Comparison of ENCODE assay signal across 2 cellular contexts in the genomic region with DNA sequence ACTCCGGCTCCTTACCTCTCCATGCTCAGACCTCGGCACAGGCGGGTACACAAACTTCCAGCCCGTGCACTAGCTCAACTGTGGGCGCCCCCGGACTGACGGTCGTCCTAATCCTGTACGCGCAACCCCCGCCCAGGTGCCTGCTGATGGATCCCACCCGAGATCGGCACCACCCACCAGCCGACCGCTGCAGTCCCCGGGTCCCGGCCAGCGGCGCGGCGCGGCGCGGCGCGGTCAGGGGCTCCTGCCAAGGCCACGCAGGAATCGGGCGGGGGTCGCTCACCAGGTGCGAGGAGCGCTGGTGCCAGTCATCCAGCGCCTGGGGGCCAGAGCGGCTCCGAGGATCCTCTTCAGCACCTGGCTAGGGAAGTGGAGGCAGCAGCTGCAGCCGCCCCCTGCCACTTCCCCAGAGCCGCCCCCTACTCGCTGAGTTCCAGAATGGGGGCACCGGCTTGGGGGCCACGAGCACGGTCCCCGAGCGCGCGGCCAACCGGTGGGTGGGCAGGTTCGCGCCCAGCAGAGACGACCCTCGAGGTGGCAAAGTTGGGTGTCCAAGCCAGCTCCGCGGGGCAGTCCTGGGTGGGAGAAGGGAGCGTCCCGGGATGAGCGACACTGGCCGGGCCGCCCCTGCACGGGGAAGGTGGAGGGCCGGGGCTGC.
TF ChIP-seq lines count a peak whose summit lies in the region.

No MANE protein-coding gene starts in this region.

TF ChIP-seq in liver, 16 proteins besides CTCF, POLR2A, EP300 and RAD21:
- TF ChIP-seq, protein P1, sequence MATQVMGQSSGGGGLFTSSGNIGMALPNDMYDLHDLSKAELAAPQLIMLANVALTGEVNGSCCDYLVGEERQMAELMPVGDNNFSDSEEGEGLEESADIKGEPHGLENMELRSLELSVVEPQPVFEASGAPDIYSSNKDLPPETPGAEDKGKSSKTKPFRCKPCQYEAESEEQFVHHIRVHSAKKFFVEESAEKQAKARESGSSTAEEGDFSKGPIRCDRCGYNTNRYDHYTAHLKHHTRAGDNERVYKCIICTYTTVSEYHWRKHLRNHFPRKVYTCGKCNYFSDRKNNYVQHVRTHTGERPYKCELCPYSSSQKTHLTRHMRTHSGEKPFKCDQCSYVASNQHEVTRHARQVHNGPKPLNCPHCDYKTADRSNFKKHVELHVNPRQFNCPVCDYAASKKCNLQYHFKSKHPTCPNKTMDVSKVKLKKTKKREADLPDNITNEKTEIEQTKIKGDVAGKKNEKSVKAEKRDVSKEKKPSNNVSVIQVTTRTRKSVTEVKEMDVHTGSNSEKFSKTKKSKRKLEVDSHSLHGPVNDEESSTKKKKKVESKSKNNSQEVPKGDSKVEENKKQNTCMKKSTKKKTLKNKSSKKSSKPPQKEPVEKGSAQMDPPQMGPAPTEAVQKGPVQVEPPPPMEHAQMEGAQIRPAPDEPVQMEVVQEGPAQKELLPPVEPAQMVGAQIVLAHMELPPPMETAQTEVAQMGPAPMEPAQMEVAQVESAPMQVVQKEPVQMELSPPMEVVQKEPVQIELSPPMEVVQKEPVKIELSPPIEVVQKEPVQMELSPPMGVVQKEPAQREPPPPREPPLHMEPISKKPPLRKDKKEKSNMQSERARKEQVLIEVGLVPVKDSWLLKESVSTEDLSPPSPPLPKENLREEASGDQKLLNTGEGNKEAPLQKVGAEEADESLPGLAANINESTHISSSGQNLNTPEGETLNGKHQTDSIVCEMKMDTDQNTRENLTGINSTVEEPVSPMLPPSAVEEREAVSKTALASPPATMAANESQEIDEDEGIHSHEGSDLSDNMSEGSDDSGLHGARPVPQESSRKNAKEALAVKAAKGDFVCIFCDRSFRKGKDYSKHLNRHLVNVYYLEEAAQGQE (IDR thresholded peaks at IDR 0.05), result no peak
- TF ChIP-seq, protein P2, sequence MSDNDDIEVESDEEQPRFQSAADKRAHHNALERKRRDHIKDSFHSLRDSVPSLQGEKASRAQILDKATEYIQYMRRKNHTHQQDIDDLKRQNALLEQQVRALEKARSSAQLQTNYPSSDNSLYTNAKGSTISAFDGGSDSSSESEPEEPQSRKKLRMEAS (IDR thresholded peaks at IDR 0.05), result no peak
- no peak for TF ChIP-seq FOXA2 (IDR thresholded peaks at IDR 0.05)
- TF ChIP-seq RXRA (IDR thresholded peaks at IDR 0.05), result no peak
- TF ChIP-seq HNF4A (conservative IDR thresholded peaks at IDR 0.05), result no peak
- TF ChIP-seq NR2F2 (IDR thresholded peaks at IDR 0.05), result no peak
- no peak for TF ChIP-seq SP1 (IDR thresholded peaks at IDR 0.05)
- no peak for TF ChIP-seq YY1 (IDR thresholded peaks at IDR 0.05)
- no peak for TF ChIP-seq HNF4G (IDR thresholded peaks at IDR 0.05)
- TF ChIP-seq GABPA (IDR thresholded peaks at IDR 0.05 in 1 of 2, conservative IDR thresholded peaks at IDR 0.05 in 1 of 2), result no peak

TF ChIP-seq in HepG2, 621 proteins besides CTCF, POLR2A, EP300 and RAD21:
- TF ChIP-seq, protein P3, sequence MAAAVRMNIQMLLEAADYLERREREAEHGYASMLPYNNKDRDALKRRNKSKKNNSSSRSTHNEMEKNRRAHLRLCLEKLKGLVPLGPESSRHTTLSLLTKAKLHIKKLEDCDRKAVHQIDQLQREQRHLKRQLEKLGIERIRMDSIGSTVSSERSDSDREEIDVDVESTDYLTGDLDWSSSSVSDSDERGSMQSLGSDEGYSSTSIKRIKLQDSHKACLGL (CRISPR knock-in tag; IDR thresholded peaks at IDR 0.05), result no peak
- no peak for TF ChIP-seq ZNF20 (CRISPR knock-in tag; IDR thresholded peaks at IDR 0.05)
- TF ChIP-seq ZNF589 (CRISPR knock-in tag; conservative IDR thresholded peaks at IDR 0.05), result no peak
- TF ChIP-seq ARNT2 (CRISPR knock-in tag; IDR thresholded peaks at IDR 0.05; ENCODE audit: low read depth), result no peak
- TF ChIP-seq ZNF230 (CRISPR knock-in tag; IDR thresholded peaks at IDR 0.05), result no peak
- no peak for TF ChIP-seq TARDBP (CRISPR knock-in tag; IDR thresholded peaks at IDR 0.05)
- TF ChIP-seq ZFAT (CRISPR knock-in tag; conservative IDR thresholded peaks at IDR 0.05), result no peak
- TF ChIP-seq ZNF816 (CRISPR knock-in tag; IDR thresholded peaks at IDR 0.05; ENCODE audit: borderline replicate concordance), result no peak
- no peak for TF ChIP-seq HMG20A (CRISPR knock-in tag; IDR thresholded peaks at IDR 0.05; ENCODE audit: borderline replicate concordance)
- TF ChIP-seq, protein P4, sequence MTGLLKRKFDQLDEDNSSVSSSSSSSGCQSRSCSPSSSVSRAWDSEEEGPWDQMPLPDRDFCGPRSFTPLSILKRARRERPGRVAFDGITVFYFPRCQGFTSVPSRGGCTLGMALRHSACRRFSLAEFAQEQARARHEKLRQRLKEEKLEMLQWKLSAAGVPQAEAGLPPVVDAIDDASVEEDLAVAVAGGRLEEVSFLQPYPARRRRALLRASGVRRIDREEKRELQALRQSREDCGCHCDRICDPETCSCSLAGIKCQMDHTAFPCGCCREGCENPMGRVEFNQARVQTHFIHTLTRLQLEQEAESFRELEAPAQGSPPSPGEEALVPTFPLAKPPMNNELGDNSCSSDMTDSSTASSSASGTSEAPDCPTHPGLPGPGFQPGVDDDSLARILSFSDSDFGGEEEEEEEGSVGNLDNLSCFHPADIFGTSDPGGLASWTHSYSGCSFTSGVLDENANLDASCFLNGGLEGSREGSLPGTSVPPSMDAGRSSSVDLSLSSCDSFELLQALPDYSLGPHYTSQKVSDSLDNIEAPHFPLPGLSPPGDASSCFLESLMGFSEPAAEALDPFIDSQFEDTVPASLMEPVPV (CRISPR knock-in tag; IDR thresholded peaks at IDR 0.05), result no peak
- TF ChIP-seq ZNF430 (CRISPR knock-in tag; IDR thresholded peaks at IDR 0.05), result no peak
- no peak for TF ChIP-seq ZNF674 (CRISPR knock-in tag; IDR thresholded peaks at IDR 0.05; ENCODE audit: low read depth)
- TF ChIP-seq, protein P5, sequence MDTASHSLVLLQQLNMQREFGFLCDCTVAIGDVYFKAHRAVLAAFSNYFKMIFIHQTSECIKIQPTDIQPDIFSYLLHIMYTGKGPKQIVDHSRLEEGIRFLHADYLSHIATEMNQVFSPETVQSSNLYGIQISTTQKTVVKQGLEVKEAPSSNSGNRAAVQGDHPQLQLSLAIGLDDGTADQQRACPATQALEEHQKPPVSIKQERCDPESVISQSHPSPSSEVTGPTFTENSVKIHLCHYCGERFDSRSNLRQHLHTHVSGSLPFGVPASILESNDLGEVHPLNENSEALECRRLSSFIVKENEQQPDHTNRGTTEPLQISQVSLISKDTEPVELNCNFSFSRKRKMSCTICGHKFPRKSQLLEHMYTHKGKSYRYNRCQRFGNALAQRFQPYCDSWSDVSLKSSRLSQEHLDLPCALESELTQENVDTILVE (CRISPR knock-in tag; IDR thresholded peaks at IDR 0.05), result no peak
